Comparison of ENCODE assay signal across 8 cellular contexts in the genomic region with DNA sequence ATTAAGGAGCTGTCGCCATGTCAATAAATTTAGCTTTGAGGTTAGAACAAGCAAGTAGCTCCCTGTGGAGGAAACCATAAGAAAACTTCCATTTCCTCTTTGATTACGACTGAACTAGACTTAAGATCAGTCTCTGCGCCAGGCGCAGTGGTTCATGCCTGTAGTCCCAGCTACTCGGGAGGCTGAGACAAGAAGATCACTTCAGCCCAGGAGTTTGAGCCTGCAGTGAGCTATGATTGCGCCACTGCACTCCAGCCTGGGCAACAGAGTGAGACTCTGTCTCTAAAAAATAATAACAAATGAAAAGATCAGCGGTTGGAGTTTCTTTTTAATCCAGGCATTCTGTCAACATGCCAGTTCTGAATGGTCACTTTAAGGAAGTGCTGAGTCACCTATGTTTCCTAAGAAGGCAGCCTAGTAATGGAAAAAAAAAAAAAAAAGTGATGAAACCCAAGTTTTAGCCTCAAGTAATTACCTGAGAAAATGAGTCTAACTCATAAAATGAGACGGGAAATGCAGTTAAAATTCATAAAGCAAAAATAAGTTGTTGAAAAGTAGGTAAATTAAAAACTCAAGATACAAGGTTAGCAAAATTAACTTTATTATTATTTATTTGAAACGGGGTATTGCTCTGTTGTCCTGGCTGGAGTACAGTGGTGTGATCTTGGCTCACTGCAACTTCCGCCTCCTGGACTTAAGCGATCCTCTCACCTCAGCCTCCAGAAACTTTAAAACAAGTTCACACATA. TPM values are rescaled to one million over a fixed set of nuclear protein-coding genes. Genes with fewer than 3 reads are reported as not detected.
DNase-seq lines count a peak whose midpoint lies in the region; ATAC-seq and TF ChIP-seq lines count a peak whose summit lies in the region.

No MANE protein-coding gene starts in this region.

- peak; percentile 36 for DNase-seq in AG08396 (ENCODE audit: low spot score)
- peak; percentile 75 to 83 for DNase-seq in HL-60 (ENCODE audit: low read depth in 1 of 2, low spot score in 1 of 2)
- peak in 4 of 7 donors; percentile 19 to 40 (median 28) for DNase-seq in adrenal gland
- DNase-seq in left lobe of liver (ENCODE audit: low spot score), result no peak
- DNase-seq in mesenteric fat pad (ENCODE audit: low spot score), result no peak
- DNase-seq in progenitor cell of endocrine pancreas (ENCODE audit: low spot score, unreplicated experiment), result no peak
- DNase-seq in NCI-H226, result no peak
- DNase-seq in effector memory CD4-positive, alpha-beta T cell, result no peak

- H3K36me3 ChIP-seq in adrenal gland (replicated peaks in 1 of 2), result peaks cover 0 to 25% of the 10 kb centered on the region in 2 donors
- H3K36me3 ChIP-seq in effector memory CD4-positive, alpha-beta T cell (ENCODE audit: control insufficient read depth, insufficient read depth, low read length), result peaks cover 21% of the 10 kb centered on the region

- WGBS in adrenal gland, 4 donors, result 60 to 74% (median 68%) methylated on average over 11 of the region's 11 CpGs

- H3K27ac ChIP-seq in HL-60 (replicated peaks) (peak overlapping the region; percentile 81), adrenal gland (peak overlapping the region in 3 of 5 donors; percentile 21 to 75 (median 70))
- no peak overlapping the region for H3K27ac ChIP-seq in effector memory CD4-positive, alpha-beta T cell (ENCODE audit: insufficient read depth, low read length, poor library complexity, severe bottlenecking)

- no peaks in the 10 kb centered on the region for H3K9me3 ChIP-seq in adrenal gland (replicated peaks in 1 of 3)
- H3K9me3 ChIP-seq in effector memory CD4-positive, alpha-beta T cell (ENCODE audit: control insufficient read depth, low read length), result no peaks in the 10 kb centered on the region

- TF ChIP-seq CTCF in HL-60 (IDR thresholded peaks at IDR 0.05; ENCODE audit: insufficient read depth, low read length), result no peak
- TF ChIP-seq CTCF in adrenal gland (IDR thresholded peaks at IDR 0.05), result no peak
- no peak for TF ChIP-seq CTCF in progenitor cell of endocrine pancreas (IDR thresholded peaks at IDR 0.05; ENCODE audit: unreplicated experiment)

- H3K4me3 ChIP-seq in HL-60 (replicated peaks; ENCODE audit: insufficient read depth, low read length) (peak overlapping the region; percentile 1; the same call in 1 of the 2 replicates), adrenal gland (peak overlapping the region in 1 of 4 donors; percentile 16)
- no peak overlapping the region for H3K4me3 ChIP-seq in effector memory CD4-positive, alpha-beta T cell (ENCODE audit: insufficient read depth, low read depth, low read length, poor library complexity, severe bottlenecking)

- no peaks in the 10 kb centered on the region for H3K9me3 Mint-ChIP-seq in progenitor cell of endocrine pancreas (ENCODE audit: low read depth)

- H3K27me3 ChIP-seq in HL-60 (ENCODE audit: insufficient read depth, poor library complexity, severe bottlenecking) (no peaks in the 10 kb centered on the region), adrenal gland (no peaks in the 10 kb centered on the region)
- H3K27me3 ChIP-seq in effector memory CD4-positive, alpha-beta T cell (replicated peaks; ENCODE audit: control insufficient read depth, insufficient read depth, low read length, poor library complexity, severe bottlenecking), result no peaks in the 10 kb centered on the region

- no peak overlapping the region for H3K27ac Mint-ChIP-seq in progenitor cell of endocrine pancreas

- no peaks in the 10 kb centered on the region for H3K4me1 Mint-ChIP-seq in progenitor cell of endocrine pancreas (ENCODE audit: low read depth)

- TF ChIP-seq POLR2A in adrenal gland (IDR thresholded peaks at IDR 0.05), result no peak

- H3K4me3 Mint-ChIP-seq in progenitor cell of endocrine pancreas (ENCODE audit: low read depth), result no peak overlapping the region

- intact Hi-C loops in adrenal gland (cut with DNase I), result no loop called here

- peaks cover 16% of the 10 kb centered on the region for H3K36me3 Mint-ChIP-seq in progenitor cell of endocrine pancreas (ENCODE audit: insufficient read depth)

- H3K4me1 ChIP-seq in adrenal gland (replicated peaks in 1 of 2), result peaks cover 12 to 15% of the 10 kb centered on the region in 2 donors
- no peaks in the 10 kb centered on the region for H3K4me1 ChIP-seq in effector memory CD4-positive, alpha-beta T cell (ENCODE audit: control insufficient read depth, insufficient read depth, low read length, poor library complexity, severe bottlenecking)

- no peaks in the 10 kb centered on the region for H3K27me3 Mint-ChIP-seq in progenitor cell of endocrine pancreas

- ATAC-seq in left lobe of liver, result peak; percentile 27

RNA-seq across cellular contexts. Expression of a gene that starts 10.2 kb away (rescaled TPM):
- total RNA-seq in adrenal gland (100 to 1,000 TPM in 1 of 8 donors, 10 to 100 TPM in 7; 33.1 to 117 (median 69.9) TPM), left lobe of liver (30.0 TPM), mesenteric fat pad (46.5 TPM), progenitor cell of endocrine pancreas (55.6 and 58.1 TPM in 2 replicates)
- 100 to 1,000 TPM in 1 of 3 donors, 10 to 100 TPM in 2; 61.4 to 176 (median 78.3) TPM for polyA plus RNA-seq in adrenal gland

RNA-seq across cellular contexts. Expression of a gene that starts 15.4 kb away (rescaled TPM):
- total RNA-seq in adrenal gland, result 1,000 to 10,000 TPM; 1,155 to 1,840 (median 1,506) TPM
- polyA plus RNA-seq in adrenal gland, result 1,000 to 10,000 TPM; 1,831 to 1,932 (median 1,889) TPM
- 418 TPM for total RNA-seq in left lobe of liver
- 1,175 TPM for total RNA-seq in mesenteric fat pad
- 1,835 and 1,920 TPM in 2 replicates for total RNA-seq in progenitor cell of endocrine pancreas

RNA-seq across cellular contexts. Expression of a gene that starts 16.4 kb away (rescaled TPM):
- 100 to 1,000 TPM in 1 of 8 donors, 10 to 100 TPM in 7; 54.1 to 105 (median 81.0) TPM for total RNA-seq in adrenal gland
- polyA plus RNA-seq in adrenal gland, result 10 to 100 TPM; 15.9 to 53.2 (median 19.0) TPM
- total RNA-seq in left lobe of liver, result 28.5 TPM
- total RNA-seq in mesenteric fat pad, result 60.8 TPM
- total RNA-seq in progenitor cell of endocrine pancreas, result 81.9 and 82.8 TPM in 2 replicates

Comparison
In these comparisons a context has a peak if more than half of its experiments do, and no peak if none do; other contexts are left out.
1. DNase-seq: peak in AG08396 (single experiment), HL-60 (2 of 2) and adrenal gland (4 of 7); none in left lobe of liver (single experiment), mesenteric fat pad (single experiment), progenitor cell of endocrine pancreas (single experiment), NCI-H226 (single experiment) and effector memory CD4-positive, alpha-beta T cell (0 of 3).